20 cellular contexts compared by ENCODE assay signal in genomic region chr6:44397424-44398169, GRCh38. TPM values are rescaled to one million over a fixed set of nuclear protein-coding genes. Genes with fewer than 3 reads are reported as not detected.
DNase-seq lines count a peak whose midpoint lies in the region; ATAC-seq and TF ChIP-seq lines count a peak whose summit lies in the region.
"Had no signal": no experiment of that assay in that cellular context is flagged by ENCODE, and none has a peak within 500 bp of the region (broad histone marks: within the 10 kb centered on the region; RNA-seq: fewer than 3 reads in every experiment).

No MANE protein-coding gene starts in this region.

- H3K27ac ChIP-seq in coronary artery = no peak overlapping the region
- H3K27ac ChIP-seq: BLaER1 treated with 17β-estradiol and CSF1 and Interleukin-3, amounts not matched to agents 10 nM and 100 nM; GM23248; left lung; upper lobe of right lung had no signal

- no peak for DNase-seq in Right ventricle myocardium inferior (ENCODE audit: missing footprints)
- no peak for DNase-seq in cardiac septum (ENCODE audit: low spot score)
- DNase-seq in left ventricle myocardium superior = no peak
- DNase-seq in midbrain (lab: John Stamatoyannopoulos, UW) = no peak
- no peak for DNase-seq in activated CD8-positive, alpha-beta memory T cell treated with anti-CD3 and anti-CD28 coated beads for 24 hours
- DNase-seq in coronary artery (ENCODE audit: low spot score) = no peak
- DNase-seq in NCI-H446 treated with DMSO at 0.1 percent for 48 hours (lab: John Stamatoyannopoulos, UW) = no peak
- DNase-seq: activated CD4-positive, alpha-beta T cell treated with anti-CD3 and anti-CD28 coated beads for 36 hours; activated naive CD4-positive, alpha-beta T cell treated with anti-CD3 and anti-CD28 coated beads, Interleukin-2, amount 50 U/mL, for 16 hours; GM23248; KBM-7; left lung; MV-4-11; NCI-H2029; NK-92 treated with Interleukin-12 subunit alpha and Interleukin-12 subunit beta, amount 100 ng/mL, for 24 hours; upper lobe of right lung had no signal

- no peak overlapping the region for H3K4me3 ChIP-seq in coronary artery
- H3K4me3 ChIP-seq: BLaER1 treated with 17β-estradiol and CSF1 and Interleukin-3, amounts not matched to agents 10 nM and 100 nM; GM23248; left lung; upper lobe of right lung had no signal

- no peak for TF ChIP-seq CTCF in coronary artery (IDR thresholded peaks at IDR 0.05)

- intact Hi-C loops in Right ventricle myocardium inferior (cut with DNase I) = no loop called here
- intact Hi-C loops in cardiac septum (cut with DNase I) = no loop called here
- intact Hi-C loops in left ventricle myocardium superior (cut with micrococcal nuclease) = no loop called here

- ATAC-seq in Right ventricle myocardium inferior (peak; percentile 26), SK-N-SH treated with all-trans-retinoic acid at 6 μM for 48 hours (peak; percentile 56), left ventricle myocardium superior (peak; percentile 70)
- ATAC-seq: activated CD4-positive, alpha-beta T cell treated with anti-CD3 and anti-CD28 coated beads for 36 hours; left lung; upper lobe of right lung had no signal

TF ChIP-seq in SK-N-SH treated with all-trans-retinoic acid at 6 μM for 48 hours, 23 proteins besides CTCF, POLR2A, EP300 and RAD21:
- TF ChIP-seq ISL1 (CRISPR knock-in tag; IDR thresholded peaks at IDR 0.05) (0 out of 2 replicates have a peak, but pooled peaks have one; percentile 28), CREB5 (CRISPR knock-in tag; IDR thresholded peaks at IDR 0.05; ENCODE audit: low read depth) (peak; percentile 67), TCF4 (CRISPR knock-in tag; IDR thresholded peaks at IDR 0.05; ENCODE audit: borderline replicate concordance) (peak; percentile 41; the same call in 1 of the 2 replicates), ZFP3 (CRISPR knock-in tag; IDR thresholded peaks at IDR 0.05) (no peak)

RNA-seq across cellular contexts. Expression of gene CDC5L, which starts 10.1 kb away (rescaled TPM):
- total RNA-seq in Right ventricle myocardium inferior = 18.6 TPM
- total RNA-seq in cardiac septum = 20.7 TPM
- total RNA-seq in left ventricle myocardium superior = 20.1 TPM

RNA-seq across cellular contexts. Expression of gene SPATS1, which starts 55.1 kb away (rescaled TPM):
- total RNA-seq in Right ventricle myocardium inferior (not detected), cardiac septum (not detected), left ventricle myocardium superior (not detected)
- total RNA-seq: activated CD4-positive, alpha-beta T cell treated with anti-CD3 and anti-CD28 coated beads for 36 hours; cerebellum; GM23248; mucosa of gallbladder; upper lobe of right lung had no signal
